Comparison of ENCODE assay signal across 8 cellular contexts in genomic region chr18:32552421-32553030, GRCh38.
DNase-seq lines count a peak whose midpoint lies in the region; ATAC-seq and TF ChIP-seq lines count a peak whose summit lies in the region.

No MANE protein-coding gene starts in this region.

- H3K27ac Mint-ChIP-seq in activated naive CD4-positive, alpha-beta T cell treated with anti-CD3 and anti-CD28 coated beads, Interleukin-2, amount 50 U/mL, for 72 hours, result no peak overlapping the region

- H3K4me1 ChIP-seq in left ventricle myocardium inferior, result no peaks in the 10 kb centered on the region

- peak; percentile 74 for TF ChIP-seq CTCF in GM12865 (IDR thresholded peaks at IDR 0.05; ENCODE audit: insufficient read depth, low read depth, low read length, missing control alignments)
- TF ChIP-seq CTCF in left ventricle myocardium inferior (IDR thresholded peaks at IDR 0.05; ENCODE audit: borderline replicate concordance), result peak; percentile 81

- H3K27ac ChIP-seq in left ventricle myocardium inferior (replicated peaks), result no peak overlapping the region

- H3K36me3 ChIP-seq in H7 (replicated peaks; ENCODE audit: control insufficient read depth, insufficient read depth, low read length) (no peaks in the 10 kb centered on the region), left ventricle myocardium inferior (no peaks in the 10 kb centered on the region)

- no peaks in the 10 kb centered on the region for H3K9me3 ChIP-seq in left ventricle myocardium inferior (replicated peaks)

- H3K36me3 Mint-ChIP-seq in activated naive CD4-positive, alpha-beta T cell treated with anti-CD3 and anti-CD28 coated beads, Interleukin-2, amount 50 U/mL, for 72 hours, result no peaks in the 10 kb centered on the region

- H3K27me3 ChIP-seq in H7 (ENCODE audit: control insufficient read depth, insufficient read depth, low read length) (no peaks in the 10 kb centered on the region; the same call in 1 of the 2 replicates), left ventricle myocardium inferior (ENCODE audit: low read depth) (peaks cover 10% of the 10 kb centered on the region)

- no peak overlapping the region for H3K4me3 ChIP-seq in GM12865 (ENCODE audit: low read depth, low read length)
- no peak overlapping the region for H3K4me3 ChIP-seq in H7 (ENCODE audit: insufficient read depth, low read depth, low read length)
- H3K4me3 ChIP-seq in left ventricle myocardium inferior, result no peak overlapping the region
- no peak overlapping the region for H3K4me3 ChIP-seq in skeletal muscle cell (ENCODE audit: low read depth, low read length)

- no peaks in the 10 kb centered on the region for H3K9me3 Mint-ChIP-seq in activated naive CD4-positive, alpha-beta T cell treated with anti-CD3 and anti-CD28 coated beads, Interleukin-2, amount 50 U/mL, for 72 hours

- peak; percentile 70 to 79 for ATAC-seq in activated naive CD4-positive, alpha-beta T cell treated with anti-CD3 and anti-CD28 coated beads, Interleukin-2, amount 50 U/mL, for 72 hours
- ATAC-seq in HG03196 (IDR thresholded peaks at IDR 0.05; ENCODE audit: unreplicated experiment), result no peak

- intact Hi-C loops in left ventricle myocardium inferior (cut with micrococcal nuclease), result loop anchor here (5.0 kb wide), 1 partner anchor 280 kb away; no protein-coding TSS in a partner anchor

- DNase-seq in GM12865 (ENCODE audit: low read depth) (peak; percentile 83), H7 (peak; percentile 78), LoVo (ENCODE audit: low spot score) (peak; percentile 83), SK-N-DZ (ENCODE audit: low spot score) (peak; percentile 68), left ventricle myocardium inferior (no peak), skeletal muscle cell (ENCODE audit: low read depth) (peak; percentile 27)
- peak in 1 of 2 donors; percentile 59 for DNase-seq in activated naive CD4-positive, alpha-beta T cell treated with anti-CD3 and anti-CD28 coated beads, Interleukin-2, amount 50 U/mL, for 72 hours (ENCODE audit: low spot score in 2 of 2)
